ENCODE assay signal across 23 cellular contexts in genomic region chr13:52743569-52743968, GRCh38.
"Had no signal": no experiment of that assay in that cellular context is flagged by ENCODE, and none has a peak within 500 bp of the region (broad histone marks: within the 10 kb centered on the region; RNA-seq: fewer than 3 reads in every experiment).

No MANE protein-coding gene starts in this region.

- H3K36me3 ChIP-seq: esophagus squamous epithelium, gastrocnemius medialis, heart right ventricle, left lung, lower lobe of right lung had no signal

- DNase-seq: cortex of kidney; effector CD8-positive, alpha-beta T cell; effector memory CD8-positive, alpha-beta T cell; endodermal cell; erythroblast; esophagus squamous epithelium; foreskin fibroblast; foreskin melanocyte; gastrocnemius medialis; glutamatergic neuron; heart right ventricle; hippocampal formation; left cardiac atrium; left lung; left ventricle myocardium superior; lower lobe of right lung; mesenchymal stem cell; mucosa of descending colon; naive B cell had no signal

- H3K4me3 ChIP-seq: esophagus squamous epithelium, gastrocnemius medialis, heart right ventricle, left lung, lower lobe of right lung, mucosa of descending colon had no signal

- H3K27ac Mint-ChIP-seq: dendritic cell treated with granulocyte-macrophage colony-stimulating factor and Interleukin-4, amounts not matched to agents 40 ng/mL and 50 ng/mL, for 4 days; effector memory CD8-positive, alpha-beta T cell; endodermal cell; mesothelial cell of epicardium had no signal

- H3K4me1 ChIP-seq: gastrocnemius medialis had no signal

- H3K27ac ChIP-seq: epithelial cell of prostate, esophagus squamous epithelium, gastrocnemius medialis, heart right ventricle, left lung, lower lobe of right lung had no signal

- ATAC-seq: effector memory CD8-positive, alpha-beta T cell; esophagus mucosa; gastrocnemius medialis; heart right ventricle; left cardiac atrium; left lung; left ventricle myocardium superior; lower lobe of right lung; mucosa of descending colon had no signal

- H3K9me3 ChIP-seq: esophagus squamous epithelium, gastrocnemius medialis, left lung, lower lobe of right lung, mucosa of descending colon had no signal

- H3K9me3 Mint-ChIP-seq: dendritic cell treated with granulocyte-macrophage colony-stimulating factor and Interleukin-4, amounts not matched to agents 40 ng/mL and 50 ng/mL, for 4 days; effector memory CD8-positive, alpha-beta T cell had no signal

- H3K4me3 Mint-ChIP-seq: dendritic cell treated with granulocyte-macrophage colony-stimulating factor and Interleukin-4, amounts not matched to agents 40 ng/mL and 50 ng/mL, for 4 days; effector memory CD8-positive, alpha-beta T cell; endodermal cell; mesothelial cell of epicardium; naive B cell had no signal
